11 cellular contexts compared by ENCODE assay signal in genomic region chr13:44305845-44306244, GRCh38.
DNase-seq lines count a peak whose midpoint lies in the region; ATAC-seq and TF ChIP-seq lines count a peak whose summit lies in the region.
"Had no signal": no experiment of that assay in that cellular context is flagged by ENCODE, and none has a peak within 500 bp of the region (broad histone marks: within the 10 kb centered on the region; RNA-seq: fewer than 3 reads in every experiment).

No MANE protein-coding gene starts in this region.

- no peak for TF ChIP-seq EP300 in tibial nerve (IDR thresholded peaks at IDR 0.05)

- H3K36me3 ChIP-seq in tibial nerve: no peaks in the 10 kb centered on the region
- H3K36me3 ChIP-seq: thyroid gland had no signal

- H3K9me3 ChIP-seq in tibial nerve: no peaks in the 10 kb centered on the region
- H3K9me3 ChIP-seq: thyroid gland had no signal

- no peak for ATAC-seq in HG02759 (IDR thresholded peaks at IDR 0.05; ENCODE audit: unreplicated experiment)

- peaks cover 6% of the 10 kb centered on the region for H3K27me3 Mint-ChIP-seq in activated CD4-positive, alpha-beta T cell treated with anti-CD3 and anti-CD28 coated beads, Interleukin-2, amount 10 ng/mL, durations not matched to agents 24 days and 14 days
- H3K27me3 Mint-ChIP-seq in activated T-helper 1 cell treated with anti-CD3 and anti-CD28 coated beads, Interleukin-12 subunit alpha, Interleukin-12 subunit beta, Interleukin-2, Interleukin-4 antibody, amounts not matched to agents 30 ng/mL and 10 ng/mL and 1 ng/mL, durations not matched to agents 14 hours and 24 hours and 36 hours (ENCODE audit: insufficient read depth): peaks cover 4% of the 10 kb centered on the region

- no peak overlapping the region for H3K27ac Mint-ChIP-seq in activated CD4-positive, alpha-beta T cell treated with anti-CD3 and anti-CD28 coated beads, Interleukin-2, amount 10 ng/mL, durations not matched to agents 24 days and 14 days
- no peak overlapping the region for H3K27ac Mint-ChIP-seq in activated T-helper 1 cell treated with anti-CD3 and anti-CD28 coated beads, Interleukin-12 subunit alpha, Interleukin-12 subunit beta, Interleukin-2, Interleukin-4 antibody, amounts not matched to agents 30 ng/mL and 10 ng/mL and 1 ng/mL, durations not matched to agents 14 hours and 24 hours and 36 hours
- H3K27ac Mint-ChIP-seq: memory B cell had no signal

- WGBS in tibial nerve, 2 donors: 53 to 61% methylated on average over 5 of the region's 5 CpGs

- peak overlapping the region; percentile 8 for H3K4me3 Mint-ChIP-seq in activated CD4-positive, alpha-beta T cell treated with anti-CD3 and anti-CD28 coated beads, Interleukin-2, amount 10 ng/mL, durations not matched to agents 24 days and 14 days
- H3K4me3 Mint-ChIP-seq in activated T-helper 1 cell treated with anti-CD3 and anti-CD28 coated beads, Interleukin-12 subunit alpha, Interleukin-12 subunit beta, Interleukin-2, Interleukin-4 antibody, amounts not matched to agents 30 ng/mL and 10 ng/mL and 1 ng/mL, durations not matched to agents 14 hours and 24 hours and 36 hours: peak overlapping the region; percentile 28
- H3K4me3 Mint-ChIP-seq: memory B cell had no signal

- no peaks in the 10 kb centered on the region for H3K27me3 ChIP-seq in tibial nerve
- H3K27me3 ChIP-seq: thyroid gland had no signal

- no peak for TF ChIP-seq POLR2A in tibial nerve (IDR thresholded peaks at IDR 0.05)

- DNase-seq in activated CD4-positive, alpha-beta T cell treated with anti-CD3 and anti-CD28 coated beads, Interleukin-2, amount 10 ng/mL, durations not matched to agents 24 days and 14 days: no peak
- DNase-seq in activated CD4-positive, alpha-beta T cell treated with anti-CD3 and anti-CD28 coated beads for 1 hour: no peak
- DNase-seq in activated T-helper 1 cell treated with anti-CD3 and anti-CD28 coated beads, Interleukin-12 subunit alpha, Interleukin-12 subunit beta, Interleukin-2, Interleukin-4 antibody, amounts not matched to agents 30 ng/mL and 10 ng/mL and 1 ng/mL, durations not matched to agents 14 hours and 24 hours and 36 hours (ENCODE audit: low spot score): no peak
- DNase-seq in left kidney (ENCODE audit: low read depth, low spot score): peak; percentile 48
- no peak for DNase-seq in tibial nerve (ENCODE audit: low spot score in 2 of 2)
- no peak for DNase-seq in stimulated activated CD4-positive, alpha-beta T cell treated with anti-CD3 and anti-CD28 coated beads, Interleukin-4, amount 100 ng/mL, for 1 hour
- no peak for DNase-seq in NCI-H1694 (lab: John Stamatoyannopoulos, UW)
- DNase-seq: AML-193, thyroid gland had no signal

- peaks cover 4% of the 10 kb centered on the region for H3K9me3 Mint-ChIP-seq in activated CD4-positive, alpha-beta T cell treated with anti-CD3 and anti-CD28 coated beads, Interleukin-2, amount 10 ng/mL, durations not matched to agents 24 days and 14 days
- peaks cover 9% of the 10 kb centered on the region for H3K9me3 Mint-ChIP-seq in activated T-helper 1 cell treated with anti-CD3 and anti-CD28 coated beads, Interleukin-12 subunit alpha, Interleukin-12 subunit beta, Interleukin-2, Interleukin-4 antibody, amounts not matched to agents 30 ng/mL and 10 ng/mL and 1 ng/mL, durations not matched to agents 14 hours and 24 hours and 36 hours
- H3K9me3 Mint-ChIP-seq: memory B cell had no signal

- H3K4me1 ChIP-seq in tibial nerve: peaks cover 0 to 65% (median 23%) of the 10 kb centered on the region in 4 donors

- H3K4me1 Mint-ChIP-seq in activated CD4-positive, alpha-beta T cell treated with anti-CD3 and anti-CD28 coated beads, Interleukin-2, amount 10 ng/mL, durations not matched to agents 24 days and 14 days: peaks cover 32% of the 10 kb centered on the region
- H3K4me1 Mint-ChIP-seq in activated T-helper 1 cell treated with anti-CD3 and anti-CD28 coated beads, Interleukin-12 subunit alpha, Interleukin-12 subunit beta, Interleukin-2, Interleukin-4 antibody, amounts not matched to agents 30 ng/mL and 10 ng/mL and 1 ng/mL, durations not matched to agents 14 hours and 24 hours and 36 hours (ENCODE audit: low read depth): peaks cover 57% of the 10 kb centered on the region

- TF ChIP-seq CTCF in tibial nerve (IDR thresholded peaks at IDR 0.05): no peak

- intact Hi-C loops in activated CD4-positive, alpha-beta T cell treated with anti-CD3 and anti-CD28 coated beads, Interleukin-2, amount 10 ng/mL, durations not matched to agents 24 days and 14 days (cut with micrococcal nuclease): no loop called here
- intact Hi-C loops in activated T-helper 1 cell treated with anti-CD3 and anti-CD28 coated beads, Interleukin-12 subunit alpha, Interleukin-12 subunit beta, Interleukin-2, Interleukin-4 antibody, amounts not matched to agents 30 ng/mL and 10 ng/mL and 1 ng/mL, durations not matched to agents 14 hours and 24 hours and 36 hours (cut with micrococcal nuclease): no loop called here

- no peaks in the 10 kb centered on the region for H3K36me3 Mint-ChIP-seq in activated CD4-positive, alpha-beta T cell treated with anti-CD3 and anti-CD28 coated beads, Interleukin-2, amount 10 ng/mL, durations not matched to agents 24 days and 14 days (ENCODE audit: low read depth)
- H3K36me3 Mint-ChIP-seq in activated T-helper 1 cell treated with anti-CD3 and anti-CD28 coated beads, Interleukin-12 subunit alpha, Interleukin-12 subunit beta, Interleukin-2, Interleukin-4 antibody, amounts not matched to agents 30 ng/mL and 10 ng/mL and 1 ng/mL, durations not matched to agents 14 hours and 24 hours and 36 hours (ENCODE audit: low read depth): peaks cover 8% of the 10 kb centered on the region
- H3K36me3 Mint-ChIP-seq: memory B cell had no signal

- H3K27ac ChIP-seq in tibial nerve: peak overlapping the region; percentile 32 to 89 (median 80)

- H3K4me3 ChIP-seq in tibial nerve: no peak overlapping the region
- H3K4me3 ChIP-seq: thyroid gland had no signal
